ENCODE assay signal across 8 cellular contexts in the genomic region with DNA sequence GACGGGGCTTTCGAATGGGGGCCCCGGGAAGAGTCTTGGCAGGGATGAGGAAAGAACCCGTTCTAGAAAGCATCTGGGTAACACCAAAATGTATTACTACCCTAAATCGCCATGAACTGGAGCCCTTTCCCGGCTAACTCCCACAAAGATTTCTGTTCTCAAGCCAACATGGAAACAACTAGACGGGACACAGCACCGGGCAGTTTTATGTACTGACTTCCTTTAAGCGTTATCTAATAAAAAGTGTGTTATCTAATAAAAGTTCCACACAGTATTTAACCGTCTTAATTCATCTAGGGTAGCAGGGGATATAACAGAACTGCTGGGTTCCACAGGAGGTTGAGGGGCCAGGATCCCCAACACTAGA. TPM values are rescaled to one million over a fixed set of nuclear protein-coding genes. Genes with fewer than 3 reads are reported as not detected.
DNase-seq lines count a peak whose midpoint lies in the region; ATAC-seq, FAIRE-seq and TF ChIP-seq lines count a peak whose summit lies in the region.

No MANE protein-coding gene starts in this region.

- H3K9ac ChIP-seq in neuronal stem cell (ENCODE audit: low read depth, low read length, poor library complexity), result no peak overlapping the region

- H3K18ac ChIP-seq in neuronal stem cell (ENCODE audit: low read length), result peak overlapping the region; percentile 44

- H3K79me1 ChIP-seq in neuronal stem cell (ENCODE audit: low read depth, low read length), result no peaks in the 10 kb centered on the region

- TF ChIP-seq POLR2A in GM12891 (IDR thresholded peaks at IDR 0.05; ENCODE audit: low read depth, low read length), result no peak

- H2BK12ac ChIP-seq in neuronal stem cell (ENCODE audit: low read length), result no peak overlapping the region

- H3K27me3 ChIP-seq in esophagus (ENCODE audit: control insufficient read depth in 1 of 2, insufficient read depth in 2 of 2, low read length in 2 of 2) (no peaks in the 10 kb centered on the region), neuronal stem cell (ENCODE audit: control insufficient read depth in 3 of 3, insufficient read depth in 3 of 3, low read depth in 1 of 3, low read length in 3 of 3) (no peaks in the 10 kb centered on the region)

- H3K9me3 ChIP-seq in esophagus (ENCODE audit: control insufficient read depth in 2 of 2, insufficient read depth in 1 of 2, low read depth in 1 of 2, low read length in 1 of 2) (no peaks in the 10 kb centered on the region), neuronal stem cell (replicated peaks in 1 of 2; ENCODE audit: control insufficient read depth in 2 of 2, insufficient read depth in 1 of 2, low read depth in 1 of 2, low read length in 2 of 2) (no peaks in the 10 kb centered on the region)

- H2AK5ac ChIP-seq in neuronal stem cell (ENCODE audit: low read depth, low read length), result no peak overlapping the region

- H3K4me1 ChIP-seq in esophagus (ENCODE audit: control insufficient read depth in 2 of 2, insufficient read depth in 2 of 2, low read length in 1 of 2) (peaks cover 2% of the 10 kb centered on the region in 2 donors), neuronal stem cell (ENCODE audit: control insufficient read depth in 2 of 2, insufficient read depth in 1 of 2, low read depth in 1 of 2, low read length in 2 of 2) (no peaks in the 10 kb centered on the region)

- CTCF ChIA-PET in RWPE1 (lab: Yijun Ruan, JAX), result interaction anchor here (0.6 kb wide), 2 partner anchors 106 to 513 kb away, joined by 3 to 4 read pairs; a partner anchor contains a TSS

- TF ChIP-seq CTCF in C4-2B (conservative IDR thresholded peaks at IDR 0.05) (no peak), RWPE1 (conservative IDR thresholded peaks at IDR 0.05; ENCODE audit: low read depth) (no peak)

- no peak overlapping the region for H2BK15ac ChIP-seq in neuronal stem cell (ENCODE audit: low read length)

- no peak overlapping the region for H4K8ac ChIP-seq in neuronal stem cell (ENCODE audit: low read depth, low read length)

- 10 to 14% methylated on average over 10 of the region's 10 CpGs for WGBS in esophagus, 2 donors
- WGBS in neuronal stem cell (ENCODE audit: extremely low coverage in 2 of 2, insufficient read length in 2 of 2, insufficient replicate concordance in 1 of 2), 2 donors, result no CpG with 5 or more reads among the region's 10 CpGs

- no peak overlapping the region for H2BK5ac ChIP-seq in neuronal stem cell (ENCODE audit: low read length)

- ATAC-seq in GM21619 (IDR thresholded peaks at IDR 0.05; ENCODE audit: unreplicated experiment), result no peak
- no peak for ATAC-seq in GM18858 (IDR thresholded peaks at IDR 0.05; ENCODE audit: unreplicated experiment)
- no peak for ATAC-seq in HG03378 (IDR thresholded peaks at IDR 0.05; ENCODE audit: unreplicated experiment)

- peaks cover 0 to 15% of the 10 kb centered on the region in 2 donors for H3K36me3 ChIP-seq in esophagus (ENCODE audit: control insufficient read depth in 2 of 2, insufficient read depth in 2 of 2, low read length in 1 of 2)
- peaks cover 12 to 62% of the 10 kb centered on the region in 2 donors for H3K36me3 ChIP-seq in neuronal stem cell (replicated peaks in 1 of 2; ENCODE audit: control insufficient read depth in 2 of 2, insufficient read depth in 2 of 2, low read length in 2 of 2)

- no peak overlapping the region for H3K23ac ChIP-seq in neuronal stem cell (ENCODE audit: low read depth, low read length, poor library complexity)

- no peak overlapping the region for H3K4ac ChIP-seq in neuronal stem cell (ENCODE audit: low read length)

- H2BK120ac ChIP-seq in neuronal stem cell (ENCODE audit: low read depth, low read length), result no peak overlapping the region

- no peak overlapping the region for H4K91ac ChIP-seq in neuronal stem cell (ENCODE audit: low read depth, low read length, poor library complexity)

- no peak for FAIRE-seq in GM12891 (lab: Jason Lieb, UNC)

- no peak overlapping the region for H3K14ac ChIP-seq in neuronal stem cell (ENCODE audit: low read length)

- no peak overlapping the region for H3K4me2 ChIP-seq in neuronal stem cell (ENCODE audit: insufficient read depth, low read length, poor library complexity, severe bottlenecking)

- H3K4me3 ChIP-seq in esophagus (ENCODE audit: low read depth in 1 of 2, low read length in 2 of 2) (peak overlapping the region; percentile 52 to 67), neuronal stem cell (ENCODE audit: low read length in 2 of 2) (no peak overlapping the region)

- DNase-seq in RWPE1 (ENCODE audit: low spot score), result no peak
- no peak for DNase-seq in neuronal stem cell (ENCODE audit: low spot score)
- no peak for DNase-seq in GM12891 (ENCODE audit: insufficient read length, low spot score)

- peak overlapping the region; percentile 98 for H3K27ac ChIP-seq in C4-2B
- H3K27ac ChIP-seq in RWPE1, result peak overlapping the region; percentile 88
- peak overlapping the region; percentile 89 to 97 for H3K27ac ChIP-seq in esophagus (ENCODE audit: low read depth in 2 of 2, low read length in 1 of 2)
- no peak overlapping the region for H3K27ac ChIP-seq in neuronal stem cell (replicated peaks; ENCODE audit: low read length)

- H2AFZ ChIP-seq in neuronal stem cell (ENCODE audit: low read length), result no peak overlapping the region

- POLR2A ChIA-PET in RWPE1 (lab: Yijun Ruan, JAX; ENCODE audit: low non-redundant PET), result no interaction called here

TF ChIP-seq in GM12891, 5 proteins besides CTCF, POLR2A, EP300 and RAD21:
- no peak for TF ChIP-seq POLR2AphosphoS5 (IDR thresholded peaks at IDR 0.05; ENCODE audit: low read depth, low read length)
- TF ChIP-seq SPI1 (IDR thresholded peaks at IDR 0.05; ENCODE audit: low read depth, low read length), result no peak
- no peak for TF ChIP-seq PAX5 (IDR thresholded peaks at IDR 0.05; ENCODE audit: insufficient read depth, low read length, severe bottlenecking)
- TF ChIP-seq POU2F2 (IDR thresholded peaks at IDR 0.05; ENCODE audit: low read depth, low read length), result no peak
- TF ChIP-seq TAF1 (IDR thresholded peaks at IDR 0.05; ENCODE audit: low read depth, low read length), result no peak
TF ChIP-seq in GM12891: peak in this region for 0.

RNA-seq across cellular contexts. Expression of a gene that starts 0.3 kb away (rescaled TPM):
- polyA plus RNA-seq in esophagus, result 1 to 10 TPM; 4.2 to 6.6 TPM
- polyA plus RNA-seq in neuronal stem cell (2013, experiment 1 of 2), result 3.4 TPM
- polyA plus RNA-seq in neuronal stem cell (2013, experiment 2 of 2), result 4.7 TPM
- polyA plus RNA-seq in GM12891 (2012; ENCODE audit: low read depth, missing spikeins), result 4.0 TPM

Comparison
In these comparisons a context has a peak if more than half of its experiments do, and no peak if none do; other contexts are left out.
1. H3K4me3 ChIP-seq: peak in esophagus (2 of 2); none in neuronal stem cell (0 of 2).